In genomic region chr9:16867571-16868311, GRCh38 we compare ENCODE assay signal across 9 cellular contexts. TPM values are rescaled to one million over a fixed set of nuclear protein-coding genes. Genes with fewer than 3 reads are reported as not detected.
DNase-seq lines count a peak whose midpoint lies in the region; ATAC-seq and TF ChIP-seq lines count a peak whose summit lies in the region.
"Had no signal": no experiment of that assay in that cellular context is flagged by ENCODE, and none has a peak within 500 bp of the region (broad histone marks: within the 10 kb centered on the region; RNA-seq: fewer than 3 reads in every experiment).

No MANE protein-coding gene starts in this region.

- H3K27ac ChIP-seq in BLaER1 (no peak overlapping the region), RWPE2 (ENCODE audit: poor library complexity, severe bottlenecking) (no peak overlapping the region), foreskin keratinocyte (no peak overlapping the region), osteoblast (ENCODE audit: low read depth, low read length) (peak overlapping the region; percentile 75)

- H3K4me1 ChIP-seq in BLaER1 (peaks cover 29% of the 10 kb centered on the region), RWPE2 (ENCODE audit: insufficient read depth, poor library complexity, severe bottlenecking) (peaks cover 9% of the 10 kb centered on the region), foreskin keratinocyte (peaks cover 34% of the 10 kb centered on the region), osteoblast (ENCODE audit: insufficient read depth, low read length) (peaks cover 63% of the 10 kb centered on the region)

- H3K36me3 ChIP-seq in BLaER1 (no peaks in the 10 kb centered on the region), RWPE2 (ENCODE audit: low read depth) (no peaks in the 10 kb centered on the region), osteoblast (ENCODE audit: insufficient read depth, low read length) (no peaks in the 10 kb centered on the region)

- no peak for DNase-seq in RWPE2 (ENCODE audit: low spot score)
- DNase-seq in foreskin keratinocyte, result peak; percentile 18 to 48
- DNase-seq in osteoblast (ENCODE audit: insufficient read length, low spot score, missing footprints), result peak; percentile 82
- DNase-seq in mesenteric fat pad (ENCODE audit: low spot score), result no peak
- no peak for DNase-seq in GM19240 (ENCODE audit: insufficient read length, low spot score)
- DNase-seq: Kasumi-1 had no signal

- H3K27me3 ChIP-seq in BLaER1 (peaks cover 36% of the 10 kb centered on the region), RWPE2 (ENCODE audit: insufficient read depth, poor library complexity, severe bottlenecking) (peaks cover 19% of the 10 kb centered on the region), foreskin keratinocyte (peaks cover 5% of the 10 kb centered on the region), osteoblast (ENCODE audit: insufficient read depth, low read length) (no peaks in the 10 kb centered on the region)

- H3K4me3 ChIP-seq in BLaER1, result no peak overlapping the region
- H3K4me3 ChIP-seq in RWPE2 (ENCODE audit: severe bottlenecking), result no peak overlapping the region
- H3K4me3 ChIP-seq in osteoblast (ENCODE audit: insufficient read depth, low read length), result peak overlapping the region; percentile 89

- H3K9ac ChIP-seq in BLaER1, result no peak overlapping the region

- peak overlapping the region; percentile 39 for H2AFZ ChIP-seq in osteoblast (ENCODE audit: low read length)

- H4K20me1 ChIP-seq in BLaER1 (no peaks in the 10 kb centered on the region; the same call in 1 of the 2 replicates), osteoblast (ENCODE audit: insufficient read depth, low read length) (no peaks in the 10 kb centered on the region)

- H3K4me2 ChIP-seq in BLaER1 (peak overlapping the region; percentile 32), osteoblast (ENCODE audit: insufficient read depth, low read length) (peak overlapping the region; percentile 92)

- TF ChIP-seq CTCF in RWPE2 (IDR thresholded peaks at IDR 0.05; ENCODE audit: poor library complexity, severe bottlenecking) (no peak), foreskin keratinocyte (conservative IDR thresholded peaks at IDR 0.05) (no peak), osteoblast (IDR thresholded peaks at IDR 0.05; ENCODE audit: extremely low read depth, low read depth, low read length) (no peak)

- H3K9me3 ChIP-seq in BLaER1 (no peaks in the 10 kb centered on the region), RWPE2 (ENCODE audit: severe bottlenecking) (no peaks in the 10 kb centered on the region), osteoblast (ENCODE audit: low read depth, low read length) (no peaks in the 10 kb centered on the region)

- H3K79me2 ChIP-seq in osteoblast (ENCODE audit: insufficient read depth, low read length), result peaks cover 75% of the 10 kb centered on the region

- ATAC-seq in RWPE2 (ENCODE audit: low read depth) (peak; percentile 43; the same call in 2 of the 3 replicates), foreskin keratinocyte (peak; percentile 58), HG03460 (IDR thresholded peaks at IDR 0.05; ENCODE audit: unreplicated experiment) (no peak), HG03097 (IDR thresholded peaks at IDR 0.05; ENCODE audit: low FRiP score, unreplicated experiment) (no peak)

RNA-seq across cellular contexts. Expression of gene BNC2, which starts 2.7 kb away (rescaled TPM):
- total RNA-seq in foreskin keratinocyte, result 0.56 and 0.85 TPM in 2 replicates
- 0.20 and 0.27 TPM in 2 replicates for polyA plus RNA-seq in foreskin keratinocyte
- total RNA-seq in osteoblast, result 51.3 and 53.9 TPM in 2 replicates
- 27.5 TPM for total RNA-seq in mesenteric fat pad

Comparison
In these comparisons a context has a peak if more than half of its experiments do, and no peak if none do; other contexts are left out.
1. ATAC-seq: peak in RWPE2 (single experiment) and foreskin keratinocyte (single experiment); none in HG03460 (single experiment) and HG03097 (single experiment).
2. DNase-seq: peak in foreskin keratinocyte (2 of 2) and osteoblast (single experiment); none in RWPE2 (single experiment), mesenteric fat pad (single experiment) and GM19240 (single experiment).
3. RNA of gene BNC2, which starts 2.7 kb away (total RNA-seq): 51.3 to 53.9 TPM in osteoblast and 27.5 TPM in mesenteric fat pad (single experiment); 0.56 to 0.85 TPM in foreskin keratinocyte; every median in the first group is over 10 times any median in the second.